ENCODE assay signal across 22 cellular contexts in the genomic region with DNA sequence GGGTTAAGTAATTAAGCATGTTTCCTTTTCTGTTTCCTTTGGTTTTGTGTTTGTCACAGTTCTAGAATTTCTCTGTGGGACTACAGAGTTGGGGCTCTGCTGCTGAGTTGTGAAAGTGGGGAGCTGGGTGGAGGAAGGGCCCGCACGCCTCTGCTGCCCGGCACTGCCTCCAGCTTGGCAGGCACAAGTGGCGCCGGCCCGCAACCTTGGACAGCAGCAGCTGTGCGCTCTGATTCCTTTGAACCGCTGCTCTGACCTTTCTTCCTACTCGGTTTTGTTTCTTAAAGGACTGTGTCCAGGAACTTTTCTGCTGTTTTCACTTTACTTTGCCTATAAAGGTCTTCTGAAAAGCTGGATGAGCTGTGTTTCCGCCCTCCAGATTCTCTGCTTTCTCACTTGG.
A peak's percentile ranks its signal among the peaks of the same experiment; 100 is the strongest.
DNase-seq lines count a peak whose midpoint lies in the region; ATAC-seq and TF ChIP-seq lines count a peak whose summit lies in the region.
"Had no signal": no experiment of that assay in that cellular context is flagged by ENCODE, and none has a peak within 500 bp of the region (broad histone marks: within the 10 kb centered on the region; RNA-seq: fewer than 3 reads in every experiment).

No MANE protein-coding gene starts in this region.

- no peak for TF ChIP-seq EP300 in ovary (IDR thresholded peaks at IDR 0.05)

- no peak for TF ChIP-seq POLR2A in ovary (IDR thresholded peaks at IDR 0.05)

- H3K4me1 Mint-ChIP-seq in activated T-cell treated with anti-CD3 and anti-CD28 coated beads, Interleukin-2, amount 50 U/mL, for 24 hours (ENCODE audit: low read depth): peaks cover 44% of the 10 kb centered on the region
- peaks cover 14% of the 10 kb centered on the region for H3K4me1 Mint-ChIP-seq in T-helper 17 cell
- H3K4me1 Mint-ChIP-seq: nephron progenitor cell had no signal

- H3K36me3 Mint-ChIP-seq in activated T-cell treated with anti-CD3 and anti-CD28 coated beads, Interleukin-2, amount 50 U/mL, for 24 hours (ENCODE audit: low read depth): peaks cover 32% of the 10 kb centered on the region
- peaks cover 11% of the 10 kb centered on the region for H3K36me3 Mint-ChIP-seq in T-helper 17 cell (ENCODE audit: low read depth)

- no peak overlapping the region for H3K4me3 ChIP-seq in ovary
- H3K4me3 ChIP-seq in SJCRH30: no peak overlapping the region
- H3K4me3 ChIP-seq: BLaER1 treated with 17β-estradiol and CSF1 and Interleukin-3, amounts not matched to agents 10 nM and 100 nM; cardiac muscle cell; heart left ventricle; mucosa of descending colon; sigmoid colon; uterus had no signal

- WGBS in ovary, 3 donors: 9 to 45% (median 11%) methylated on average over 10 of the region's 10 CpGs

- no peak for DNase-seq in activated T-cell treated with anti-CD3 and anti-CD28 coated beads, Interleukin-2, amount 50 U/mL, for 24 hours
- DNase-seq in activated T-cell treated with anti-CD3 and anti-CD28 coated beads for 4 hours: no peak
- no peak for DNase-seq in T-helper 17 cell
- no peak for DNase-seq in epithelial cell of prostate (ENCODE audit: low read depth, low spot score)
- DNase-seq in ovary: peak; percentile 37 to 81 (median 73)
- DNase-seq in GM19238 (ENCODE audit: insufficient read length, low spot score): no peak
- DNase-seq in SJCRH30: no peak
- DNase-seq: Caco-2, heart left ventricle, mucosa of descending colon, NCI-H1092 treated with DMSO at 0.1 percent for 48 hours, NCI-H1930, NCI-H82, nephron progenitor cell, OCI-M1, SHP77 treated with DMSO at 0.1 percent for 48 hours, sigmoid colon, uterus had no signal

- intact Hi-C loops in ovary (cut with DNase I): no loop called here

- H3K4me1 ChIP-seq in ovary (ENCODE audit: insufficient read depth) (peaks cover 9% of the 10 kb centered on the region), SJCRH30 (peaks cover 4% of the 10 kb centered on the region)
- H3K4me1 ChIP-seq: uterus had no signal

- no peaks in the 10 kb centered on the region for H3K9me3 Mint-ChIP-seq in activated T-cell treated with anti-CD3 and anti-CD28 coated beads, Interleukin-2, amount 50 U/mL, for 24 hours
- H3K9me3 Mint-ChIP-seq: nephron progenitor cell had no signal

- H3K27ac ChIP-seq in epithelial cell of prostate (peak overlapping the region; percentile 59), ovary (peak overlapping the region; percentile 5 to 72), SJCRH30 (no peak overlapping the region)
- H3K27ac ChIP-seq: BLaER1 treated with 17β-estradiol and CSF1 and Interleukin-3, amounts not matched to agents 10 nM and 100 nM; cardiac muscle cell; heart left ventricle; sigmoid colon; uterus had no signal

- H3K27ac Mint-ChIP-seq in activated T-cell treated with anti-CD3 and anti-CD28 coated beads, Interleukin-2, amount 50 U/mL, for 24 hours: peak overlapping the region; percentile 93
- H3K27ac Mint-ChIP-seq in T-helper 17 cell: no peak overlapping the region
- H3K27ac Mint-ChIP-seq: nephron progenitor cell had no signal

- no peak for TF ChIP-seq CTCF in ovary (IDR thresholded peaks at IDR 0.05)

- ATAC-seq in T-helper 17 cell (no peak), GM21576 (IDR thresholded peaks at IDR 0.05; ENCODE audit: unreplicated experiment) (no peak)
- ATAC-seq: heart left ventricle, HepG2, mucosa of descending colon had no signal

- H3K27me3 Mint-ChIP-seq in activated T-cell treated with anti-CD3 and anti-CD28 coated beads, Interleukin-2, amount 50 U/mL, for 24 hours: no peaks in the 10 kb centered on the region
- H3K27me3 Mint-ChIP-seq in T-helper 17 cell: no peaks in the 10 kb centered on the region

- H3K36me3 ChIP-seq in ovary: no peaks in the 10 kb centered on the region
- H3K36me3 ChIP-seq in SJCRH30: no peaks in the 10 kb centered on the region
- H3K36me3 ChIP-seq: cardiac muscle cell, uterus had no signal

- no peaks in the 10 kb centered on the region for H3K27me3 ChIP-seq in ovary
- no peaks in the 10 kb centered on the region for H3K27me3 ChIP-seq in SJCRH30
- H3K27me3 ChIP-seq: BLaER1 treated with 17β-estradiol and CSF1 and Interleukin-3, amounts not matched to agents 10 nM and 100 nM; cardiac muscle cell; heart left ventricle; sigmoid colon; uterus had no signal

- no peak overlapping the region for H3K4me3 Mint-ChIP-seq in activated T-cell treated with anti-CD3 and anti-CD28 coated beads, Interleukin-2, amount 50 U/mL, for 24 hours
- H3K4me3 Mint-ChIP-seq in T-helper 17 cell: peak overlapping the region; percentile 12
- H3K4me3 Mint-ChIP-seq: nephron progenitor cell had no signal

- H3K9me3 ChIP-seq in T-helper 17 cell (ENCODE audit: control insufficient read depth, low read length, poor library complexity, severe bottlenecking) (no peaks in the 10 kb centered on the region), ovary (no peaks in the 10 kb centered on the region), SJCRH30 (replicated peaks) (no peaks in the 10 kb centered on the region)
- H3K9me3 ChIP-seq: BLaER1 treated with 17β-estradiol and CSF1 and Interleukin-3, amounts not matched to agents 10 nM and 100 nM; Caco-2; heart left ventricle; mucosa of descending colon; sigmoid colon; uterus had no signal

Comparison
In these comparisons a context has a peak if more than half of its experiments do, and no peak if none do; other contexts are left out.
1. DNase-seq: peak in ovary (5 of 5); none in activated T-cell treated with anti-CD3 and anti-CD28 coated beads, Interleukin-2, amount 50 U/mL, for 24 hours (single experiment), activated T-cell treated with anti-CD3 and anti-CD28 coated beads for 4 hours (single experiment), T-helper 17 cell (0 of 3), epithelial cell of prostate (single experiment), GM19238 (single experiment) and SJCRH30 (0 of 2).